ENCODE assay signal across 3 cellular contexts in the genomic region with DNA sequence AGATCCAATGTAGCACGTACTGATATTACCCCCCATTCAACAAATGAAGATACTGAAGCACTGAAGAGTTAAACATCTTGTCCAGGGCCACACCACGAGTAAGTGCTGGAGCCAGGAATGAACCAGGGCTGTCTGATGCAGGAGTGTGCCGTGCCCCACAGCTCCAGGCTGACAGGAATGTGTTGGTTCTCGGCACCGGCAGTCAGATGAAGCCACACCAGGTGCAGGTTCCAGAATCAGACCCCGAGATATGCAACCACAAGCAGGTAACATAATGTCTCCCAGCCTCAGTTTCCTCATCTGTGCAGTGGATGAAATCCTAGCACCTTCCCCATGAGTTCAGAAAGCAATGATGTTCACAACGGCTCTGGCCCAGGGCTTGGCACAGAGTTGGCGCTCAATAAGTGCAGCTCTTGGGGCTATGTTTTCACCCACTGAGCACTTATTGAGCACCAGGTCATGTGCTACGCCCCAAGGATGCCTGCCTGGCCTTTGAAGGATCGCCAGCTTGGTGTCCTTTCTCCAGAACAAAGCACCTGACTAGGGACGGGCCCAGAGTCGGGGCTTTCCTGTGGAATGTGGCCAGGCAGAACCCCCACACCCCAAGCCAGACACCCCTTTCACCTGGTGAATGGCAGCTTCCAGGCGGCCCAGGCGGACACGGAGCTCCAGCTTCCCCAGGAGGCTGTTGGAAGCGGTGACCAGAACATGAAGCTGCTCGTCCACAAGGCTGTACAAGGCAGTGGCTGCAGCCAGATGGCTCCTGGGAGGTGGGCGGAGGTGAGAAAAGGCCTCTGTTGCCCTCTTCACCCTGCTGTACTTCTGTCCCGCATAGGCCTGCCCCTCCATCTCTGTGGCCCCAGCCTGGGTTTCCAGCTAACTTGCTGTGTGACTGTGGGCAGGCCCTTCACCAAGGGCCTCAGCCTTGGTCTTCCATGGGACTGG.
TF ChIP-seq lines count a peak whose summit lies in the region.

No MANE protein-coding gene starts in this region.

TF ChIP-seq in SK-N-SH, 30 proteins besides CTCF, POLR2A, EP300 and RAD21 (continues in another document):
- no peak for TF ChIP-seq YY1 (IDR thresholded peaks at IDR 0.05; ENCODE audit: low read depth)
- no peak for TF ChIP-seq SMC3 (IDR thresholded peaks at IDR 0.05; ENCODE audit: low read depth, low read length)
- no peak for TF ChIP-seq NFIC (IDR thresholded peaks at IDR 0.05; ENCODE audit: borderline replicate concordance)
- TF ChIP-seq TCF12 (IDR thresholded peaks at IDR 0.05), result no peak
- TF ChIP-seq, protein P1, sequence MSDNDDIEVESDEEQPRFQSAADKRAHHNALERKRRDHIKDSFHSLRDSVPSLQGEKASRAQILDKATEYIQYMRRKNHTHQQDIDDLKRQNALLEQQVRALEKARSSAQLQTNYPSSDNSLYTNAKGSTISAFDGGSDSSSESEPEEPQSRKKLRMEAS (IDR thresholded peaks at IDR 0.05; ENCODE audit: low read depth), result no peak
- no peak for TF ChIP-seq MXI1 (IDR thresholded peaks at IDR 0.05; ENCODE audit: low read depth, low read length)
- no peak for TF ChIP-seq FOXM1 (IDR thresholded peaks at IDR 0.05; ENCODE audit: low read depth)
- TF ChIP-seq, protein P2, sequence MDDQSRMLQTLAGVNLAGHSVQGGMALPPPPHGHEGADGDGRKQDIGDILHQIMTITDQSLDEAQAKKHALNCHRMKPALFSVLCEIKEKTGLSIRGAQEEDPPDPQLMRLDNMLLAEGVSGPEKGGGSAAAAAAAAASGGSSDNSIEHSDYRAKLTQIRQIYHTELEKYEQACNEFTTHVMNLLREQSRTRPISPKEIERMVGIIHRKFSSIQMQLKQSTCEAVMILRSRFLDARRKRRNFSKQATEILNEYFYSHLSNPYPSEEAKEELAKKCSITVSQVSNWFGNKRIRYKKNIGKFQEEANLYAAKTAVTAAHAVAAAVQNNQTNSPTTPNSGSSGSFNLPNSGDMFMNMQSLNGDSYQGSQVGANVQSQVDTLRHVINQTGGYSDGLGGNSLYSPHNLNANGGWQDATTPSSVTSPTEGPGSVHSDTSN (IDR thresholded peaks at IDR 0.05), result no peak
- TF ChIP-seq, protein P3, sequence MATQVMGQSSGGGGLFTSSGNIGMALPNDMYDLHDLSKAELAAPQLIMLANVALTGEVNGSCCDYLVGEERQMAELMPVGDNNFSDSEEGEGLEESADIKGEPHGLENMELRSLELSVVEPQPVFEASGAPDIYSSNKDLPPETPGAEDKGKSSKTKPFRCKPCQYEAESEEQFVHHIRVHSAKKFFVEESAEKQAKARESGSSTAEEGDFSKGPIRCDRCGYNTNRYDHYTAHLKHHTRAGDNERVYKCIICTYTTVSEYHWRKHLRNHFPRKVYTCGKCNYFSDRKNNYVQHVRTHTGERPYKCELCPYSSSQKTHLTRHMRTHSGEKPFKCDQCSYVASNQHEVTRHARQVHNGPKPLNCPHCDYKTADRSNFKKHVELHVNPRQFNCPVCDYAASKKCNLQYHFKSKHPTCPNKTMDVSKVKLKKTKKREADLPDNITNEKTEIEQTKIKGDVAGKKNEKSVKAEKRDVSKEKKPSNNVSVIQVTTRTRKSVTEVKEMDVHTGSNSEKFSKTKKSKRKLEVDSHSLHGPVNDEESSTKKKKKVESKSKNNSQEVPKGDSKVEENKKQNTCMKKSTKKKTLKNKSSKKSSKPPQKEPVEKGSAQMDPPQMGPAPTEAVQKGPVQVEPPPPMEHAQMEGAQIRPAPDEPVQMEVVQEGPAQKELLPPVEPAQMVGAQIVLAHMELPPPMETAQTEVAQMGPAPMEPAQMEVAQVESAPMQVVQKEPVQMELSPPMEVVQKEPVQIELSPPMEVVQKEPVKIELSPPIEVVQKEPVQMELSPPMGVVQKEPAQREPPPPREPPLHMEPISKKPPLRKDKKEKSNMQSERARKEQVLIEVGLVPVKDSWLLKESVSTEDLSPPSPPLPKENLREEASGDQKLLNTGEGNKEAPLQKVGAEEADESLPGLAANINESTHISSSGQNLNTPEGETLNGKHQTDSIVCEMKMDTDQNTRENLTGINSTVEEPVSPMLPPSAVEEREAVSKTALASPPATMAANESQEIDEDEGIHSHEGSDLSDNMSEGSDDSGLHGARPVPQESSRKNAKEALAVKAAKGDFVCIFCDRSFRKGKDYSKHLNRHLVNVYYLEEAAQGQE (IDR thresholded peaks at IDR 0.05; ENCODE audit: low read depth, low read length), result no peak
- no peak for TF ChIP-seq CHD2 (IDR thresholded peaks at IDR 0.05; ENCODE audit: low read length, partially characterized antibody)
- TF ChIP-seq, protein P4, sequence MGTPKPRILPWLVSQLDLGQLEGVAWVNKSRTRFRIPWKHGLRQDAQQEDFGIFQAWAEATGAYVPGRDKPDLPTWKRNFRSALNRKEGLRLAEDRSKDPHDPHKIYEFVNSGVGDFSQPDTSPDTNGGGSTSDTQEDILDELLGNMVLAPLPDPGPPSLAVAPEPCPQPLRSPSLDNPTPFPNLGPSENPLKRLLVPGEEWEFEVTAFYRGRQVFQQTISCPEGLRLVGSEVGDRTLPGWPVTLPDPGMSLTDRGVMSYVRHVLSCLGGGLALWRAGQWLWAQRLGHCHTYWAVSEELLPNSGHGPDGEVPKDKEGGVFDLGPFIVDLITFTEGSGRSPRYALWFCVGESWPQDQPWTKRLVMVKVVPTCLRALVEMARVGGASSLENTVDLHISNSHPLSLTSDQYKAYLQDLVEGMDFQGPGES (IDR thresholded peaks at IDR 0.05; ENCODE audit: low read depth, low read length), result no peak
- no peak for TF ChIP-seq TEAD4 (IDR thresholded peaks at IDR 0.05; ENCODE audit: borderline replicate concordance, insufficient read depth)
- TF ChIP-seq GATA2 (CRISPR knock-in tag; IDR thresholded peaks at IDR 0.05), result no peak

TF ChIP-seq in SK-N-SH treated with all-trans-retinoic acid at 6 μM for 48 hours, 23 proteins besides CTCF, POLR2A, EP300 and RAD21:
- no peak for TF ChIP-seq BACH2 (CRISPR knock-in tag; IDR thresholded peaks at IDR 0.05; ENCODE audit: borderline replicate concordance)
- TF ChIP-seq ZC3H10 (CRISPR knock-in tag; IDR thresholded peaks at IDR 0.05), result no peak
- TF ChIP-seq, protein P5, sequence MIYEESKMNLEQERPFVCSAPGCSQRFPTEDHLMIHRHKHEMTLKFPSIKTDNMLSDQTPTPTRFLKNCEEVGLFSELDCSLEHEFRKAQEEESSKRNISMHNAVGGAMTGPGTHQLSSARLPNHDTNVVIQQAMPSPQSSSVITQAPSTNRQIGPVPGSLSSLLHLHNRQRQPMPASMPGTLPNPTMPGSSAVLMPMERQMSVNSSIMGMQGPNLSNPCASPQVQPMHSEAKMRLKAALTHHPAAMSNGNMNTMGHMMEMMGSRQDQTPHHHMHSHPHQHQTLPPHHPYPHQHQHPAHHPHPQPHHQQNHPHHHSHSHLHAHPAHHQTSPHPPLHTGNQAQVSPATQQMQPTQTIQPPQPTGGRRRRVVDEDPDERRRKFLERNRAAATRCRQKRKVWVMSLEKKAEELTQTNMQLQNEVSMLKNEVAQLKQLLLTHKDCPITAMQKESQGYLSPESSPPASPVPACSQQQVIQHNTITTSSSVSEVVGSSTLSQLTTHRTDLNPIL (CRISPR knock-in tag; IDR thresholded peaks at IDR 0.05; ENCODE audit: low read depth), result no peak
- no peak for TF ChIP-seq SNAI2 (CRISPR knock-in tag; IDR thresholded peaks at IDR 0.05)
- TF ChIP-seq, protein P6, sequence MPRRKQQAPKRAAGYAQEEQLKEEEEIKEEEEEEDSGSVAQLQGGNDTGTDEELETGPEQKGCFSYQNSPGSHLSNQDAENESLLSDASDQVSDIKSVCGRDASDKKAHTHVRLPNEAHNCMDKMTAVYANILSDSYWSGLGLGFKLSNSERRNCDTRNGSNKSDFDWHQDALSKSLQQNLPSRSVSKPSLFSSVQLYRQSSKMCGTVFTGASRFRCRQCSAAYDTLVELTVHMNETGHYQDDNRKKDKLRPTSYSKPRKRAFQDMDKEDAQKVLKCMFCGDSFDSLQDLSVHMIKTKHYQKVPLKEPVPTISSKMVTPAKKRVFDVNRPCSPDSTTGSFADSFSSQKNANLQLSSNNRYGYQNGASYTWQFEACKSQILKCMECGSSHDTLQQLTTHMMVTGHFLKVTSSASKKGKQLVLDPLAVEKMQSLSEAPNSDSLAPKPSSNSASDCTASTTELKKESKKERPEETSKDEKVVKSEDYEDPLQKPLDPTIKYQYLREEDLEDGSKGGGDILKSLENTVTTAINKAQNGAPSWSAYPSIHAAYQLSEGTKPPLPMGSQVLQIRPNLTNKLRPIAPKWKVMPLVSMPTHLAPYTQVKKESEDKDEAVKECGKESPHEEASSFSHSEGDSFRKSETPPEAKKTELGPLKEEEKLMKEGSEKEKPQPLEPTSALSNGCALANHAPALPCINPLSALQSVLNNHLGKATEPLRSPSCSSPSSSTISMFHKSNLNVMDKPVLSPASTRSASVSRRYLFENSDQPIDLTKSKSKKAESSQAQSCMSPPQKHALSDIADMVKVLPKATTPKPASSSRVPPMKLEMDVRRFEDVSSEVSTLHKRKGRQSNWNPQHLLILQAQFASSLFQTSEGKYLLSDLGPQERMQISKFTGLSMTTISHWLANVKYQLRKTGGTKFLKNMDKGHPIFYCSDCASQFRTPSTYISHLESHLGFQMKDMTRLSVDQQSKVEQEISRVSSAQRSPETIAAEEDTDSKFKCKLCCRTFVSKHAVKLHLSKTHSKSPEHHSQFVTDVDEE (CRISPR knock-in tag; IDR thresholded peaks at IDR 0.05), result no peak
- no peak for TF ChIP-seq PPARA (CRISPR knock-in tag; IDR thresholded peaks at IDR 0.05; ENCODE audit: borderline replicate concordance)
- TF ChIP-seq OSR1 (CRISPR knock-in tag; IDR thresholded peaks at IDR 0.05), result no peak
- no peak for TF ChIP-seq RARB (CRISPR knock-in tag; IDR thresholded peaks at IDR 0.05)
- TF ChIP-seq ZFP3 (CRISPR knock-in tag; IDR thresholded peaks at IDR 0.05), result no peak
- no peak for TF ChIP-seq CSDC2 (CRISPR knock-in tag; IDR thresholded peaks at IDR 0.05)
- TF ChIP-seq, protein P7, sequence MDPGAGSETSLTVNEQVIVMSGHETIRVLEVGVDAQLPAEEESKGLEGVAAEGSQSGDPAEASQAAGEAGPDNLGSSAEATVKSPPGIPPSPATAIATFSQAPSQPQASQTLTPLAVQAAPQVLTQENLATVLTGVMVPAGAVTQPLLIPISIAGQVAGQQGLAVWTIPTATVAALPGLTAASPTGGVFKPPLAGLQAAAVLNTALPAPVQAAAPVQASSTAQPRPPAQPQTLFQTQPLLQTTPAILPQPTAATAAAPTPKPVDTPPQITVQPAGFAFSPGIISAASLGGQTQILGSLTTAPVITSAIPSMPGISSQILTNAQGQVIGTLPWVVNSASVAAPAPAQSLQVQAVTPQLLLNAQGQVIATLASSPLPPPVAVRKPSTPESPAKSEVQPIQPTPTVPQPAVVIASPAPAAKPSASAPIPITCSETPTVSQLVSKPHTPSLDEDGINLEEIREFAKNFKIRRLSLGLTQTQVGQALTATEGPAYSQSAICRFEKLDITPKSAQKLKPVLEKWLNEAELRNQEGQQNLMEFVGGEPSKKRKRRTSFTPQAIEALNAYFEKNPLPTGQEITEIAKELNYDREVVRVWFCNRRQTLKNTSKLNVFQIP (CRISPR knock-in tag; IDR thresholded peaks at IDR 0.05; ENCODE audit: borderline replicate concordance, low read depth), result no peak
- no peak for TF ChIP-seq TOX (CRISPR knock-in tag; IDR thresholded peaks at IDR 0.05; ENCODE audit: borderline replicate concordance)

TF ChIP-seq in K562, 482 proteins besides CTCF, POLR2A, EP300 and RAD21:
- TF ChIP-seq, protein P8, sequence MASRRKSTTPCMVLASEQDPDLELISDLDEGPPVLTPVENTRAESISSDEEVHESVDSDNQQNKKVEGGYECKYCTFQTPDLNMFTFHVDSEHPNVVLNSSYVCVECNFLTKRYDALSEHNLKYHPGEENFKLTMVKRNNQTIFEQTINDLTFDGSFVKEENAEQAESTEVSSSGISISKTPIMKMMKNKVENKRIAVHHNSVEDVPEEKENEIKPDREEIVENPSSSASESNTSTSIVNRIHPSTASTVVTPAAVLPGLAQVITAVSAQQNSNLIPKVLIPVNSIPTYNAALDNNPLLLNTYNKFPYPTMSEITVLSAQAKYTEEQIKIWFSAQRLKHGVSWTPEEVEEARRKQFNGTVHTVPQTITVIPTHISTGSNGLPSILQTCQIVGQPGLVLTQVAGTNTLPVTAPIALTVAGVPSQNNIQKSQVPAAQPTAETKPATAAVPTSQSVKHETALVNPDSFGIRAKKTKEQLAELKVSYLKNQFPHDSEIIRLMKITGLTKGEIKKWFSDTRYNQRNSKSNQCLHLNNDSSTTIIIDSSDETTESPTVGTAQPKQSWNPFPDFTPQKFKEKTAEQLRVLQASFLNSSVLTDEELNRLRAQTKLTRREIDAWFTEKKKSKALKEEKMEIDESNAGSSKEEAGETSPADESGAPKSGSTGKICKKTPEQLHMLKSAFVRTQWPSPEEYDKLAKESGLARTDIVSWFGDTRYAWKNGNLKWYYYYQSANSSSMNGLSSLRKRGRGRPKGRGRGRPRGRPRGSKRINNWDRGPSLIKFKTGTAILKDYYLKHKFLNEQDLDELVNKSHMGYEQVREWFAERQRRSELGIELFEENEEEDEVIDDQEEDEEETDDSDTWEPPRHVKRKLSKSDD (conservative IDR thresholded peaks at IDR 0.05; ENCODE audit: low read length), result no peak
- no peak for TF ChIP-seq E2F3 (CRISPR knock-in tag; IDR thresholded peaks at IDR 0.05)
- TF ChIP-seq, protein P9, sequence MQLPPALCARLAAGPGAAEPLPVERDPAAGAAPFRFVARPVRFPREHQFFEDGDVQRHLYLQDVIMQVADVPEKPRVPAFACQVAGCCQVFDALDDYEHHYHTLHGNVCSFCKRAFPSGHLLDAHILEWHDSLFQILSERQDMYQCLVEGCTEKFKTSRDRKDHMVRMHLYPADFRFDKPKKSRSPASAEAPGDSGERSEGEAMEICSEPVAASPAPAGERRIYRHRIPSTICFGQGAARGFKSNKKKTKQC (CRISPR knock-in tag; IDR thresholded peaks at IDR 0.05), result no peak
- TF ChIP-seq, protein P10, sequence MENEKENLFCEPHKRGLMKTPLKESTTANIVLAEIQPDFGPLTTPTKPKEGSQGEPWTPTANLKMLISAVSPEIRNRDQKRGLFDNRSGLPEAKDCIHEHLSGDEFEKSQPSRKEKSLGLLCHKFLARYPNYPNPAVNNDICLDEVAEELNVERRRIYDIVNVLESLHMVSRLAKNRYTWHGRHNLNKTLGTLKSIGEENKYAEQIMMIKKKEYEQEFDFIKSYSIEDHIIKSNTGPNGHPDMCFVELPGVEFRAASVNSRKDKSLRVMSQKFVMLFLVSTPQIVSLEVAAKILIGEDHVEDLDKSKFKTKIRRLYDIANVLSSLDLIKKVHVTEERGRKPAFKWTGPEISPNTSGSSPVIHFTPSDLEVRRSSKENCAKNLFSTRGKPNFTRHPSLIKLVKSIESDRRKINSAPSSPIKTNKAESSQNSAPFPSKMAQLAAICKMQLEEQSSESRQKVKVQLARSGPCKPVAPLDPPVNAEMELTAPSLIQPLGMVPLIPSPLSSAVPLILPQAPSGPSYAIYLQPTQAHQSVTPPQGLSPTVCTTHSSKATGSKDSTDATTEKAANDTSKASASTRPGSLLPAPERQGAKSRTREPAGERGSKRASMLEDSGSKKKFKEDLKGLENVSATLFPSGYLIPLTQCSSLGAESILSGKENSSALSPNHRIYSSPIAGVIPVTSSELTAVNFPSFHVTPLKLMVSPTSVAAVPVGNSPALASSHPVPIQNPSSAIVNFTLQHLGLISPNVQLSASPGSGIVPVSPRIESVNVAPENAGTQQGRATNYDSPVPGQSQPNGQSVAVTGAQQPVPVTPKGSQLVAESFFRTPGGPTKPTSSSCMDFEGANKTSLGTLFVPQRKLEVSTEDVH (IDR thresholded peaks at IDR 0.05; ENCODE audit: low read depth, partially characterized antibody), result no peak
- TF ChIP-seq KAT7 (CRISPR knock-in tag; IDR thresholded peaks at IDR 0.05; ENCODE audit: borderline replicate concordance), result no peak
- TF ChIP-seq ZKSCAN8 (CRISPR knock-in tag; IDR thresholded peaks at IDR 0.05), result peak; percentile 84
